In the genomic region with DNA sequence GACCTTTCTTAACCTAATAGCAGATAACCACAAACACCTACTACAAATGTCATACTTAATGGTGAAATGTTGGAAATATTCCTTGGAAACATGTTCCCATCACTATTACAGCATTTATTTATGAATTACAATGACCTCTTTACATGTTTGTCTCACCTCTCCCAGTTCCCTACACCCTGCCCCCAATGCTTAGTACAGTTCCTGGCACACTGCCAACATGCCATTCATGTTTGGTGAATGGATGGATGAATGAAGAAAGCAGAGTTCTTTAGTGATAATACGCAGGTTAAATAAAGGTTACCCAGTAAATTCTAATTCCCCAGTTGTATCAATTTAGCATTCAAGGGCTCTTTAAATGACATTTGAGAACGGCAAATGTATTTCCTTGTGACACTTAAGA, we compare ENCODE assay signal across 1 cellular context.
TF ChIP-seq lines count a peak whose summit lies in the region.

No MANE protein-coding gene starts in this region.

TF ChIP-seq in K562, 482 proteins besides CTCF, POLR2A, EP300 and RAD21 (continued from another document):
- TF ChIP-seq, protein P1, sequence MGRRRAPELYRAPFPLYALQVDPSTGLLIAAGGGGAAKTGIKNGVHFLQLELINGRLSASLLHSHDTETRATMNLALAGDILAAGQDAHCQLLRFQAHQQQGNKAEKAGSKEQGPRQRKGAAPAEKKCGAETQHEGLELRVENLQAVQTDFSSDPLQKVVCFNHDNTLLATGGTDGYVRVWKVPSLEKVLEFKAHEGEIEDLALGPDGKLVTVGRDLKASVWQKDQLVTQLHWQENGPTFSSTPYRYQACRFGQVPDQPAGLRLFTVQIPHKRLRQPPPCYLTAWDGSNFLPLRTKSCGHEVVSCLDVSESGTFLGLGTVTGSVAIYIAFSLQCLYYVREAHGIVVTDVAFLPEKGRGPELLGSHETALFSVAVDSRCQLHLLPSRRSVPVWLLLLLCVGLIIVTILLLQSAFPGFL (CRISPR knock-in tag; IDR thresholded peaks at IDR 0.05), result no peak
- no peak for TF ChIP-seq ZNF253 (CRISPR knock-in tag; conservative IDR thresholded peaks at IDR 0.05)
- TF ChIP-seq, protein P2, sequence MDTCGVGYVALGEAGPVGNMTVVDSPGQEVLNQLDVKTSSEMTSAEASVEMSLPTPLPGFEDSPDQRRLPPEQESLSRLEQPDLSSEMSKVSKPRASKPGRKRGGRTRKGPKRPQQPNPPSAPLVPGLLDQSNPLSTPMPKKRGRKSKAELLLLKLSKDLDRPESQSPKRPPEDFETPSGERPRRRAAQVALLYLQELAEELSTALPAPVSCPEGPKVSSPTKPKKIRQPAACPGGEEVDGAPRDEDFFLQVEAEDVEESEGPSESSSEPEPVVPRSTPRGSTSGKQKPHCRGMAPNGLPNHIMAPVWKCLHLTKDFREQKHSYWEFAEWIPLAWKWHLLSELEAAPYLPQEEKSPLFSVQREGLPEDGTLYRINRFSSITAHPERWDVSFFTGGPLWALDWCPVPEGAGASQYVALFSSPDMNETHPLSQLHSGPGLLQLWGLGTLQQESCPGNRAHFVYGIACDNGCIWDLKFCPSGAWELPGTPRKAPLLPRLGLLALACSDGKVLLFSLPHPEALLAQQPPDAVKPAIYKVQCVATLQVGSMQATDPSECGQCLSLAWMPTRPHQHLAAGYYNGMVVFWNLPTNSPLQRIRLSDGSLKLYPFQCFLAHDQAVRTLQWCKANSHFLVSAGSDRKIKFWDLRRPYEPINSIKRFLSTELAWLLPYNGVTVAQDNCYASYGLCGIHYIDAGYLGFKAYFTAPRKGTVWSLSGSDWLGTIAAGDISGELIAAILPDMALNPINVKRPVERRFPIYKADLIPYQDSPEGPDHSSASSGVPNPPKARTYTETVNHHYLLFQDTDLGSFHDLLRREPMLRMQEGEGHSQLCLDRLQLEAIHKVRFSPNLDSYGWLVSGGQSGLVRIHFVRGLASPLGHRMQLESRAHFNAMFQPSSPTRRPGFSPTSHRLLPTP (IDR thresholded peaks at IDR 0.05; ENCODE audit: borderline replicate concordance, extremely low read depth, insufficient read length), result no peak
- TF ChIP-seq NFIX (CRISPR knock-in tag; IDR thresholded peaks at IDR 0.05; ENCODE audit: low read depth), result peak; percentile 94
- TF ChIP-seq TAL1 (IDR thresholded peaks at IDR 0.05), result no peak
